ENCODE assay signal across 19 cellular contexts in genomic region chr9:91053824-91054223, GRCh38.
"Had no signal": no experiment of that assay in that cellular context is flagged by ENCODE, and none has a peak within 500 bp of the region (broad histone marks: within the 10 kb centered on the region; RNA-seq: fewer than 3 reads in every experiment).

No MANE protein-coding gene starts in this region.

- H3K36me3 Mint-ChIP-seq: activated naive CD4-positive, alpha-beta T cell treated with anti-CD3 and anti-CD28 coated beads, Interleukin-2, amount 50 U/mL, for 24 hours; natural killer cell; T-cell had no signal

- H3K4me3 Mint-ChIP-seq: activated naive CD4-positive, alpha-beta T cell treated with anti-CD3 and anti-CD28 coated beads, Interleukin-2, amount 50 U/mL, for 24 hours; natural killer cell; T-cell had no signal

- H3K4me1 Mint-ChIP-seq: activated naive CD4-positive, alpha-beta T cell treated with anti-CD3 and anti-CD28 coated beads, Interleukin-2, amount 50 U/mL, for 24 hours; natural killer cell; T-cell had no signal

- H3K27ac Mint-ChIP-seq: activated naive CD4-positive, alpha-beta T cell treated with anti-CD3 and anti-CD28 coated beads, Interleukin-2, amount 50 U/mL, for 24 hours; natural killer cell; progenitor cell of endocrine pancreas; T-cell had no signal

- H3K9me3 Mint-ChIP-seq: activated naive CD4-positive, alpha-beta T cell treated with anti-CD3 and anti-CD28 coated beads, Interleukin-2, amount 50 U/mL, for 24 hours; natural killer cell; T-cell had no signal

- DNase-seq: activated CD4-positive, alpha-beta T cell treated with anti-CD3 and anti-CD28 coated beads for 1 hour; activated CD8-positive, alpha-beta memory T cell treated with anti-CD3 and anti-CD28 coated beads, Interleukin-2, amount 50 U/mL, for 48 hours; activated effector memory CD4-positive, alpha-beta T cell treated with Interleukin-2 at 50 U/mL for 16 hours; amniotic stem cell; cerebellar nuclear complex; esophagus squamous epithelium; gastrocnemius medialis; hypothalamus; left ventricle myocardium superior; midbrain; natural killer cell; retina; SJCRH30; stimulated activated CD4-positive, alpha-beta T cell treated with anti-CD3 and anti-CD28 coated beads, Interleukin-4, amount 100 ng/mL, for 1 hour; T-cell; T-helper 9 cell; transverse colon had no signal

- ATAC-seq: left ventricle myocardium superior, natural killer cell, T-cell had no signal

- H3K27me3 Mint-ChIP-seq: progenitor cell of endocrine pancreas had no signal
